In genomic region chr1:153776352-153776751, GRCh38 we compare ENCODE assay signal across 8 cellular contexts. TPM values are rescaled to one million over a fixed set of nuclear protein-coding genes. Genes with fewer than 3 reads are reported as not detected.
DNase-seq lines count a peak whose midpoint lies in the region; ATAC-seq and TF ChIP-seq lines count a peak whose summit lies in the region.

No MANE protein-coding gene starts in this region.

- POLR2A ChIA-PET in AG04450 (lab: Yijun Ruan, JAX) = interaction anchor here (1.3 kb wide), 1 partner anchor 13 kb away, joined by 4 read pairs; no protein-coding TSS in a partner anchor

- H3K4me1 ChIP-seq in KMS-11 (ENCODE audit: low read depth, poor library complexity, severe bottlenecking) = peaks cover 4% of the 10 kb centered on the region
- peaks cover 16 to 55% of the 10 kb centered on the region in 2 donors for H3K4me1 ChIP-seq in muscle layer of duodenum (ENCODE audit: control insufficient read depth in 1 of 2, insufficient read depth in 2 of 2, low read length in 2 of 2)

- no peak for ATAC-seq in omental fat pad (ENCODE audit: low FRiP score)

- H3K27ac ChIP-seq in AG04450 (ENCODE audit: low read depth, low read length) (no peak overlapping the region), KMS-11 (no peak overlapping the region), coronary artery (peak overlapping the region; percentile 91 to 98), muscle layer of duodenum (ENCODE audit: low read length) (no peak overlapping the region)

- peak overlapping the region; percentile 82 for H2AFZ ChIP-seq in KMS-11 (ENCODE audit: low read depth)

- H3K36me3 ChIP-seq in KMS-11 (ENCODE audit: insufficient read depth) (no peaks in the 10 kb centered on the region), muscle layer of duodenum (ENCODE audit: control insufficient read depth in 1 of 2, insufficient read depth in 2 of 2, low read length in 2 of 2) (peaks cover 17 to 21% of the 10 kb centered on the region in 2 donors)

- DNase-seq in AG04450 (ENCODE audit: low read depth, low spot score) (no peak), coronary artery (ENCODE audit: low spot score) (no peak), NAMALWA (ENCODE audit: low spot score) (no peak), HT-29 (ENCODE audit: low spot score) (no peak), omental fat pad (ENCODE audit: low spot score) (no peak)
- no peak for DNase-seq in activated CD4-positive, alpha-beta T cell treated with anti-CD3 and anti-CD28 coated beads, Interleukin-2, amount 50 U/mL, for 1 hour

- CTCF ChIA-PET in AG04450 (lab: Charles Lee) = interaction anchor here (0.6 to 4.2 kb wide), 2 partner anchors 170 to 210 kb away, joined by 4 to 16 read pairs; partner anchors contain the start of genes DENND4B and RAB13

- H3K9ac ChIP-seq in KMS-11 = no peak overlapping the region

- no peaks in the 10 kb centered on the region for H4K20me1 ChIP-seq in KMS-11 (ENCODE audit: insufficient read depth)

- H3K4me2 ChIP-seq in KMS-11 = peak overlapping the region; percentile 82

- H3K27me3 ChIP-seq in AG04450 (ENCODE audit: control insufficient read depth, insufficient read depth, low read length) (no peaks in the 10 kb centered on the region), KMS-11 (ENCODE audit: insufficient read depth, low read depth) (peaks cover 32% of the 10 kb centered on the region), muscle layer of duodenum (ENCODE audit: low read depth, low read length) (no peaks in the 10 kb centered on the region)

- no peaks in the 10 kb centered on the region; the same call in 1 of the 2 replicates for H3K9me3 ChIP-seq in AG04450 (ENCODE audit: control insufficient read depth, insufficient read depth, low read length)
- H3K9me3 ChIP-seq in muscle layer of duodenum (ENCODE audit: control insufficient read depth in 1 of 2, low read length in 2 of 2) = no peaks in the 10 kb centered on the region

- no peak for TF ChIP-seq CTCF in AG04450 (IDR thresholded peaks at IDR 0.05; ENCODE audit: low read depth, low read length)
- TF ChIP-seq CTCF in KMS-11 (conservative IDR thresholded peaks at IDR 0.05; ENCODE audit: low read depth, low read length) = no peak
- no peak for TF ChIP-seq CTCF in coronary artery (IDR thresholded peaks at IDR 0.05)
- no peak for TF ChIP-seq CTCF in omental fat pad (IDR thresholded peaks at IDR 0.05)

- peak overlapping the region; percentile 73 for H3K4me3 ChIP-seq in AG04450 (ENCODE audit: low read depth, low read length)
- peak overlapping the region; percentile 96 for H3K4me3 ChIP-seq in KMS-11 (IDR thresholded peaks at IDR 0.05; ENCODE audit: insufficient read depth, low read depth, low read length)
- peak overlapping the region; percentile 96 for H3K4me3 ChIP-seq in coronary artery
- peak overlapping the region; percentile 68 to 83 for H3K4me3 ChIP-seq in muscle layer of duodenum (ENCODE audit: low read depth in 1 of 2, low read length in 2 of 2)

- no peaks in the 10 kb centered on the region for H3K79me2 ChIP-seq in KMS-11 (ENCODE audit: insufficient read depth, low read depth)

RNA-seq across cellular contexts. Expression of gene SLC27A3, which starts 1.1 kb away (rescaled TPM):
- 9.9 and 14.3 TPM in 2 replicates for polyA plus RNA-seq in AG04450 (2011; rRNA removed)
- 12.6 and 12.9 TPM in 2 replicates for polyA minus RNA-seq in AG04450 (2011; rRNA and poly(A)+ RNA removed)
- total RNA-seq in HT-29 (2014; rRNA removed; shearing (Covaris generic)) = 13.8 and 14.7 TPM in 2 replicates
- total RNA-seq in omental fat pad = 10 to 100 TPM; 29.4 to 65.4 (median 40.5) TPM

RNA-seq across cellular contexts. Expression of gene INTS3, which starts 48.5 kb away (rescaled TPM):
- 44.5 and 45.1 TPM in 2 replicates for polyA plus RNA-seq in AG04450 (2011; rRNA removed)
- polyA minus RNA-seq in AG04450 (2011; rRNA and poly(A)+ RNA removed) = 42.7 and 45.2 TPM in 2 replicates
- total RNA-seq in HT-29 (2014; rRNA removed; shearing (Covaris generic)) = 23.4 and 28.9 TPM in 2 replicates
- 10 to 100 TPM; 28.6 to 65.3 (median 34.8) TPM for total RNA-seq in omental fat pad

Comparison
In these comparisons a context has a peak if more than half of its experiments do, and no peak if none do; other contexts are left out.
1. H3K27ac ChIP-seq: peak in coronary artery (2 of 2); none in AG04450 (single experiment), KMS-11 (single experiment) and muscle layer of duodenum (single experiment).
2. Peak in every context shown above with its lines, with median percentiles within 50 percentile points of each other: H3K4me3 ChIP-seq.